Comparison of ENCODE assay signal across 15 cellular contexts in genomic region chr12:17278946-17279345, GRCh38.
A peak's percentile ranks its signal among the peaks of the same experiment; 100 is the strongest.
DNase-seq lines count a peak whose midpoint lies in the region; ATAC-seq and TF ChIP-seq lines count a peak whose summit lies in the region.
"Had no signal": no experiment of that assay in that cellular context is flagged by ENCODE, and none has a peak within 500 bp of the region (broad histone marks: within the 10 kb centered on the region; RNA-seq: fewer than 3 reads in every experiment).

No MANE protein-coding gene starts in this region.

- intact Hi-C loops in left ventricle myocardium inferior (cut with micrococcal nuclease) (no loop called here), Right ventricle myocardium inferior (cut with DNase I) (no loop called here)

- H3K27me3 ChIP-seq in left ventricle myocardium inferior (ENCODE audit: low read depth) = no peaks in the 10 kb centered on the region
- H3K27me3 ChIP-seq: ascending aorta, neutrophil, spleen had no signal

- H3K4me3 ChIP-seq in left ventricle myocardium inferior (no peak overlapping the region), epithelial cell of esophagus (ENCODE audit: low read length) (no peak overlapping the region)
- H3K4me3 ChIP-seq: ascending aorta, lower lobe of right lung, spleen had no signal

- no peaks in the 10 kb centered on the region for H3K4me1 ChIP-seq in left ventricle myocardium inferior
- H3K4me1 ChIP-seq: ascending aorta, lower lobe of right lung, spleen had no signal

- ATAC-seq in Right ventricle myocardium inferior = no peak
- no peak for ATAC-seq in GM18517 (IDR thresholded peaks at IDR 0.05; ENCODE audit: unreplicated experiment)
- ATAC-seq in GM18909 (IDR thresholded peaks at IDR 0.05; ENCODE audit: poor library complexity, unreplicated experiment) = no peak
- ATAC-seq in GM19324 (IDR thresholded peaks at IDR 0.05; ENCODE audit: low FRiP score, unreplicated experiment) = no peak
- ATAC-seq: lower lobe of right lung had no signal

- DNase-seq in left ventricle myocardium inferior (no peak), Right ventricle myocardium inferior (ENCODE audit: missing footprints) (no peak), NCI-H69 (lab: John Stamatoyannopoulos, UW) (peak; percentile 20), epithelial cell of esophagus (ENCODE audit: low read depth) (peak; percentile 19), cerebellum (ENCODE audit: low spot score) (no peak)
- DNase-seq: activated gamma-delta T cell, DMS153, lower lobe of right lung, NCI-H1092 treated with DMSO at 0.1 percent for 48 hours, spleen had no signal

- H3K36me3 ChIP-seq in left ventricle myocardium inferior = no peaks in the 10 kb centered on the region
- H3K36me3 ChIP-seq: ascending aorta, lower lobe of right lung, neutrophil, spleen had no signal

- H3K27ac ChIP-seq in left ventricle myocardium inferior (replicated peaks) = no peak overlapping the region
- H3K27ac ChIP-seq: ascending aorta, lower lobe of right lung, neutrophil, spleen had no signal

- TF ChIP-seq CTCF in left ventricle myocardium inferior (IDR thresholded peaks at IDR 0.05; ENCODE audit: borderline replicate concordance) = peak; percentile 12
- peak; percentile 48 for TF ChIP-seq CTCF in epithelial cell of esophagus (IDR thresholded peaks at IDR 0.05; ENCODE audit: insufficient read depth, low read depth, low read length, missing control alignments)

- peaks cover 6% of the 10 kb centered on the region for H3K9me3 ChIP-seq in left ventricle myocardium inferior (replicated peaks)
- H3K9me3 ChIP-seq: ascending aorta, lower lobe of right lung, neutrophil had no signal

Comparison
In these comparisons a context has a peak if more than half of its experiments do, and no peak if none do; other contexts are left out.
1. DNase-seq: peak in NCI-H69 (single experiment) and epithelial cell of esophagus (single experiment); none in left ventricle myocardium inferior (single experiment), Right ventricle myocardium inferior (single experiment) and cerebellum (single experiment).